Comparison of ENCODE assay signal across 8 cellular contexts in genomic region chr1:155085504-155086181, GRCh38. TPM values are rescaled to one million over a fixed set of nuclear protein-coding genes. Genes with fewer than 3 reads are reported as not detected.
DNase-seq lines count a peak whose midpoint lies in the region; ATAC-seq and TF ChIP-seq lines count a peak whose summit lies in the region.

No MANE protein-coding gene starts in this region.

- H3K27me3 ChIP-seq in CD4-positive, alpha-beta memory T cell (ENCODE audit: insufficient read depth, low read length), result peaks cover 34% of the 10 kb centered on the region
- H3K27me3 ChIP-seq in lung (ENCODE audit: control insufficient read depth, insufficient read depth), result no peaks in the 10 kb centered on the region

- peak overlapping the region; percentile 54 for H3K27ac ChIP-seq in CD4-positive, alpha-beta memory T cell (ENCODE audit: low read depth, low read length)
- H3K27ac ChIP-seq in KOPT-K1 (ENCODE audit: low read depth, low read length, poor library complexity, severe bottlenecking) (peak overlapping the region; percentile 73), lung (ENCODE audit: low read depth in 1 of 2, low read length in 1 of 2) (peak overlapping the region; percentile 80 to 92)

- WGBS in lung, 2 donors, result 0 to 2% methylated on average over 31 to 35 of the region's 35 CpGs

- peaks cover 0 to 3% of the 10 kb centered on the region in 2 donors for H3K36me3 Mint-ChIP-seq in CD4-positive, alpha-beta memory T cell
- peaks cover 4% of the 10 kb centered on the region for H3K36me3 Mint-ChIP-seq in chondrocyte (ENCODE audit: low read depth)

- no peaks in the 10 kb centered on the region for H3K9me3 ChIP-seq in CD4-positive, alpha-beta memory T cell (ENCODE audit: control insufficient read depth in 1 of 2, low read length in 2 of 2)
- H3K9me3 ChIP-seq in KOPT-K1 (ENCODE audit: insufficient read depth, low read length, poor library complexity, severe bottlenecking) (no peaks in the 10 kb centered on the region), lung (ENCODE audit: control insufficient read depth in 2 of 2, insufficient read depth in 1 of 2, low read length in 1 of 2) (no peaks in the 10 kb centered on the region)

- ATAC-seq in lung (ENCODE audit: insufficient read depth, low FRiP score) (peak; percentile 22), GM21367 (IDR thresholded peaks at IDR 0.05; ENCODE audit: unreplicated experiment) (no peak)

- H3K4me1 ChIP-seq in CD4-positive, alpha-beta memory T cell (ENCODE audit: insufficient read depth, low read length), result peaks cover 50% of the 10 kb centered on the region
- H3K4me1 ChIP-seq in lung (ENCODE audit: control insufficient read depth in 2 of 2, insufficient read depth in 2 of 2, low read length in 2 of 2), result peaks cover 0 to 23% of the 10 kb centered on the region in 2 donors

- H3K4me3 Mint-ChIP-seq in CD4-positive, alpha-beta memory T cell, result peak overlapping the region; percentile 91 to 98 (median 94)
- H3K4me3 Mint-ChIP-seq in chondrocyte (ENCODE audit: unreplicated experiment), result peak overlapping the region; percentile 96

- peak overlapping the region; percentile 80 to 95 for H3K4me3 ChIP-seq in CD4-positive, alpha-beta memory T cell (ENCODE audit: low read length in 2 of 2)
- peak overlapping the region; percentile 5 for H3K4me3 ChIP-seq in lung

- peak overlapping the region; percentile 88 to 98 (median 94) for H3K27ac Mint-ChIP-seq in CD4-positive, alpha-beta memory T cell
- H3K27ac Mint-ChIP-seq in chondrocyte (ENCODE audit: unreplicated experiment), result peak overlapping the region; percentile 97

- TF ChIP-seq CTCF in chondrocyte (IDR thresholded peaks at IDR 0.05) (no peak), lung (IDR thresholded peaks at IDR 0.05; ENCODE audit: control extremely low read depth, extremely low read depth) (no peak)

- H3K36me3 ChIP-seq in CD4-positive, alpha-beta memory T cell (ENCODE audit: insufficient read depth, low read length), result no peaks in the 10 kb centered on the region
- no peaks in the 10 kb centered on the region for H3K36me3 ChIP-seq in KOPT-K1 (ENCODE audit: insufficient read depth, low read length)
- H3K36me3 ChIP-seq in lung (ENCODE audit: control insufficient read depth in 2 of 2, insufficient read depth in 2 of 2, low read length in 2 of 2), result no peaks in the 10 kb centered on the region

- POLR2A ChIA-PET in CD4-positive, alpha-beta memory T cell (lab: Charles Lee; ENCODE audit: partially characterized antibody), result interaction anchor here (0.8 to 4.0 kb wide), 23 partner anchors 14 to 682 kb away, joined by 3 to 62 read pairs (median 5); partner anchors contain the start of genes ADAM15, EFNA4, KRTCAP2 and PBXIP1

- peaks cover 13 to 30% of the 10 kb centered on the region in 2 donors for H3K27me3 Mint-ChIP-seq in CD4-positive, alpha-beta memory T cell
- peaks cover 19% of the 10 kb centered on the region for H3K27me3 Mint-ChIP-seq in chondrocyte (ENCODE audit: low read depth)

- CTCF ChIA-PET in CD4-positive, alpha-beta memory T cell (lab: Charles Lee; ENCODE audit: partially characterized antibody), result interaction anchor here (0.6 to 5.0 kb wide), 53 partner anchors 10 to 865 kb away, joined by 3 to 74 read pairs (median 4); partner anchors contain the start of genes ADAM15, EFNA1, EFNA4 and KRTCAP2

- no peaks in the 10 kb centered on the region for H3K9me3 Mint-ChIP-seq in CD4-positive, alpha-beta memory T cell
- no peaks in the 10 kb centered on the region for H3K9me3 Mint-ChIP-seq in chondrocyte (ENCODE audit: low read depth)

- DNase-seq in CD4-positive, alpha-beta memory T cell, result peak; percentile 58 to 94 (median 63)
- DNase-seq in activated CD4-positive, alpha-beta T cell treated with anti-CD3 and anti-CD28 coated beads for 24 hours (ENCODE audit: low read depth in 2 of 2), result peak; percentile 68 to 76
- no peak for DNase-seq in chondrocyte (ENCODE audit: low spot score)
- peak; percentile 74 for DNase-seq in lung (ENCODE audit: low spot score)
- peak; percentile 66 for DNase-seq in stimulated activated CD8-positive, alpha-beta memory T cell treated with anti-CD3 and anti-CD28 coated beads, Interleukin-12 subunit alpha, Interleukin-12 subunit beta, amount 100 ng/mL, for 4 hours (ENCODE audit: low read depth)
- DNase-seq in NCI-H524 treated with DMSO at 0.1 percent for 48 hours (lab: John Stamatoyannopoulos, UW), result no peak

- intact Hi-C loops in CD4-positive, alpha-beta memory T cell (cut with micrococcal nuclease), result loop anchor here (1.0 to 5.0 kb wide), 6 partner anchors 34 to 526 kb away; partner anchors contain the start of genes ADAM15, KRTCAP2, SLC50A1 and TRIM46

- peaks cover 21 to 43% (median 32%) of the 10 kb centered on the region in 4 donors for H3K4me1 Mint-ChIP-seq in CD4-positive, alpha-beta memory T cell
- H3K4me1 Mint-ChIP-seq in chondrocyte (ENCODE audit: low read depth), result peaks cover 35% of the 10 kb centered on the region

RNA-seq across cellular contexts. Expression of gene EFNA3, which starts 7.0 kb away (rescaled TPM):
- 1 to 10 TPM; 2.0 to 4.3 TPM for total RNA-seq in CD4-positive, alpha-beta memory T cell
- 1 to 10 TPM in 1 of 2 donors, under 1 TPM in 1; 0.34 to 1.5 TPM for polyA plus RNA-seq in CD4-positive, alpha-beta memory T cell
- 4.3 to 5.5 TPM (median 4.5 TPM) in 3 replicates for total RNA-seq in chondrocyte
- total RNA-seq in lung, result 1 to 10 TPM; 1.1 to 1.9 TPM
- 1 to 10 TPM; 1.5 to 1.8 TPM for polyA plus RNA-seq in lung

RNA-seq across cellular contexts. Expression of gene EFNA4, which starts 22.1 kb away (rescaled TPM):
- 1 to 10 TPM; 6.0 to 8.5 TPM for total RNA-seq in CD4-positive, alpha-beta memory T cell
- 1 to 10 TPM; 2.5 to 3.5 TPM for polyA plus RNA-seq in CD4-positive, alpha-beta memory T cell
- 8.9 to 10.6 TPM (median 9.7 TPM) in 3 replicates for total RNA-seq in chondrocyte
- total RNA-seq in lung, result 10 to 100 TPM in 1 of 2 donors, 1 to 10 TPM in 1; 8.3 to 13.4 TPM
- 10 to 100 TPM in 1 of 2 donors, 1 to 10 TPM in 1; 9.2 to 11.2 TPM for polyA plus RNA-seq in lung

RNA-seq across cellular contexts. Expression of gene ADAM15, which starts 34.5 kb away (rescaled TPM):
- 10 to 100 TPM; 33.6 to 39.8 TPM for total RNA-seq in CD4-positive, alpha-beta memory T cell
- polyA plus RNA-seq in CD4-positive, alpha-beta memory T cell, result 10 to 100 TPM; 14.8 to 18.2 TPM
- total RNA-seq in chondrocyte (73.7 to 91.1 TPM (median 75.2 TPM) in 3 replicates), lung (100 to 1,000 TPM in 1 of 2 donors, 10 to 100 TPM in 1; 49.5 to 209 TPM)
- 100 to 1,000 TPM; 111 to 233 TPM for polyA plus RNA-seq in lung

RNA-seq across cellular contexts. Expression of gene EFNA1, which starts 42.0 kb away (rescaled TPM):
- 1 to 10 TPM; 1.2 to 1.9 TPM for total RNA-seq in CD4-positive, alpha-beta memory T cell
- 1 to 10 TPM in 1 of 2 donors, under 1 TPM in 1; 0.84 to 2.0 TPM for polyA plus RNA-seq in CD4-positive, alpha-beta memory T cell
- total RNA-seq in chondrocyte, result 10.9 to 27.6 TPM (median 12.6 TPM) in 3 replicates
- 100 to 1,000 TPM; 111 to 202 TPM for total RNA-seq in lung
- polyA plus RNA-seq in lung, result 100 to 1,000 TPM; 149 to 187 TPM

RNA-seq across cellular contexts. Expression of gene SLC50A1, which starts 50.0 kb away (rescaled TPM):
- total RNA-seq in CD4-positive, alpha-beta memory T cell, result 10 to 100 TPM; 20.1 to 22.8 TPM
- 10 to 100 TPM; 50.3 to 91.7 TPM for polyA plus RNA-seq in CD4-positive, alpha-beta memory T cell
- 34.0 to 40.3 TPM (median 37.9 TPM) in 3 replicates for total RNA-seq in chondrocyte
- total RNA-seq in lung, result 10 to 100 TPM; 26.3 to 60.3 TPM
- polyA plus RNA-seq in lung, result 100 to 1,000 TPM in 1 of 2 donors, 10 to 100 TPM in 1; 76.6 to 114 TPM

Comparison
In these comparisons a context has a peak if more than half of its experiments do, and no peak if none do; other contexts are left out.
1. DNase-seq: peak in CD4-positive, alpha-beta memory T cell (5 of 5), activated CD4-positive, alpha-beta T cell treated with anti-CD3 and anti-CD28 coated beads for 24 hours (2 of 2), lung (single experiment) and stimulated activated CD8-positive, alpha-beta memory T cell treated with anti-CD3 and anti-CD28 coated beads, Interleukin-12 subunit alpha, Interleukin-12 subunit beta, amount 100 ng/mL, for 4 hours (single experiment); none in chondrocyte (single experiment) and NCI-H524 treated with DMSO at 0.1 percent for 48 hours (single experiment).
2. Peak in every context shown above with its lines, with median percentiles within 50 percentile points of each other: H3K27ac ChIP-seq.